ENCODE assay signal across 1 cellular context in genomic region chr1:99503276-99503747, GRCh38.
TF ChIP-seq lines count a peak whose summit lies in the region.

No MANE protein-coding gene starts in this region.

TF ChIP-seq in IMR-90, 13 proteins besides CTCF, POLR2A, EP300 and RAD21 (continued from another document):
- no peak for TF ChIP-seq ELK1 (IDR thresholded peaks at IDR 0.05; ENCODE audit: borderline replicate concordance, low read depth, low read length)
- TF ChIP-seq MXI1 (IDR thresholded peaks at IDR 0.05; ENCODE audit: borderline replicate concordance, low read depth, low read length): no peak
